Comparison of ENCODE assay signal across 20 cellular contexts in the genomic region with DNA sequence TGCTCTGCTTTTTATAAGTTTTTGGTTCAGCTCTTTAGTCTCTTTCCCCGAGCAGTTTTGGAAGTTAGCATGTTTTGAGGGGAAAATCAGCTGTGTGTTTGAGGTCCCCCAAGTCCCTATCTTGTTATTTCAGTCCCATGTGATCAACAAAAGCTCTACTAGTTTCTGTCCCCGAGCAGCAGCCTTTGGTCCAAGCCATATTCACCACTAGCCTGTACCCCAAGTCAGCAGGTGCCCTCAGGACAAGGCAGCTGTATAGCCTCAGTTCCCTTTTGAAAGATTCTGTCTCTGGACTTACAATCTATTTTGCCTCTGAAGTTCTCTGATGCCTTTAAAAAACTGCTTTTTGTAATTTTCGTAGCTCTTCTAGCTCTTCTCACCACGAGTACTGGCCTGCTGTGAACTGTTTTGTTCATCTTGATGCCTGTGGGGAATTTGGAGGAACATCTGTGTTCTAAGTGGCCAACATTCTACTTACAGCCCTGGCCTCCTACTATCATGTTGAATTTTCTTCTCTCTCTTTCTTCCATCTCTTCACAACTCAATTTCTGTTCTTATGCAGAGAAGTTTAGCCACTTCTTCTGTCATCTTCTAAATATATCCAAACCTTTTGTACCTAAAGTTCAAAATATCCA.
"Had no signal": no experiment of that assay in that cellular context is flagged by ENCODE, and none has a peak within 500 bp of the region (broad histone marks: within the 10 kb centered on the region; RNA-seq: fewer than 3 reads in every experiment).

No MANE protein-coding gene starts in this region.

- H3K27ac ChIP-seq: epithelial cell of prostate, prostate gland, upper lobe of right lung had no signal

- H3K9me3 Mint-ChIP-seq: activated CD4-positive, alpha-beta memory T cell treated with anti-CD3 and anti-CD28 coated beads for 36 hours; activated naive CD8-positive, alpha-beta T cell treated with anti-CD3 and anti-CD28 coated beads, Interleukin-2, amount 50 U/mL, for 24 hours; activated T-helper 1 cell treated with anti-CD3 and anti-CD28 coated beads, Interleukin-12 subunit alpha, Interleukin-12 subunit beta, Interleukin-2, Interleukin-4 antibody, amounts not matched to agents 30 ng/mL and 10 ng/mL and 1 ng/mL, durations not matched to agents 14 hours and 24 hours and 36 hours; natural killer cell treated with Interleukin-12 subunit alpha and Interleukin-12 subunit beta and Interleukin-15 and Interleukin-18, amount 100 ng/mL, for 72 hours had no signal

- H3K4me3 Mint-ChIP-seq: activated CD4-positive, alpha-beta memory T cell treated with anti-CD3 and anti-CD28 coated beads for 36 hours; activated naive CD8-positive, alpha-beta T cell treated with anti-CD3 and anti-CD28 coated beads, Interleukin-2, amount 50 U/mL, for 24 hours; activated T-helper 1 cell treated with anti-CD3 and anti-CD28 coated beads, Interleukin-12 subunit alpha, Interleukin-12 subunit beta, Interleukin-2, Interleukin-4 antibody, amounts not matched to agents 30 ng/mL and 10 ng/mL and 1 ng/mL, durations not matched to agents 14 hours and 24 hours and 36 hours; natural killer cell treated with Interleukin-12 subunit alpha and Interleukin-12 subunit beta and Interleukin-15 and Interleukin-18, amount 100 ng/mL, for 72 hours had no signal

- H3K4me3 ChIP-seq: prostate gland, testis, upper lobe of right lung had no signal

- H3K4me1 ChIP-seq: upper lobe of right lung had no signal

- H3K27me3 Mint-ChIP-seq: activated CD4-positive, alpha-beta memory T cell treated with anti-CD3 and anti-CD28 coated beads for 36 hours; activated naive CD8-positive, alpha-beta T cell treated with anti-CD3 and anti-CD28 coated beads, Interleukin-2, amount 50 U/mL, for 24 hours; natural killer cell treated with Interleukin-12 subunit alpha and Interleukin-12 subunit beta and Interleukin-15 and Interleukin-18, amount 100 ng/mL, for 72 hours had no signal

- H3K4me1 Mint-ChIP-seq: activated naive CD8-positive, alpha-beta T cell treated with anti-CD3 and anti-CD28 coated beads, Interleukin-2, amount 50 U/mL, for 24 hours had no signal

- H3K9me3 ChIP-seq: prostate gland, testis, upper lobe of right lung had no signal

- H3K27ac Mint-ChIP-seq: activated CD4-positive, alpha-beta memory T cell treated with anti-CD3 and anti-CD28 coated beads for 36 hours; activated naive CD8-positive, alpha-beta T cell treated with anti-CD3 and anti-CD28 coated beads, Interleukin-2, amount 50 U/mL, for 24 hours; activated T-helper 1 cell treated with anti-CD3 and anti-CD28 coated beads, Interleukin-12 subunit alpha, Interleukin-12 subunit beta, Interleukin-2, Interleukin-4 antibody, amounts not matched to agents 30 ng/mL and 10 ng/mL and 1 ng/mL, durations not matched to agents 14 hours and 24 hours and 36 hours; natural killer cell treated with Interleukin-12 subunit alpha and Interleukin-12 subunit beta and Interleukin-15 and Interleukin-18, amount 100 ng/mL, for 72 hours had no signal

- DNase-seq: activated CD4-positive, alpha-beta memory T cell treated with anti-CD3 and anti-CD28 coated beads for 36 hours; activated CD8-positive, alpha-beta memory T cell treated with anti-CD3 and anti-CD28 coated beads, Interleukin-2, amount 50 U/mL, for 4 hours; activated naive CD4-positive, alpha-beta T cell treated with Interleukin-2 at 50 U/mL for 16 hours; activated naive CD8-positive, alpha-beta T cell treated with anti-CD3 and anti-CD28 coated beads, Interleukin-2, amount 50 U/mL, for 24 hours; caudate nucleus; cortex of kidney; effector CD8-positive, alpha-beta T cell; head of caudate nucleus; left colon; mammary epithelial cell; occipital lobe; stimulated activated CD4-positive, alpha-beta T cell treated with anti-CD3 and anti-CD28 coated beads, Interleukin-2, amount 100 ng/mL, for 48 hours; stimulated activated naive CD4-positive, alpha-beta T cell treated with Interleukin-2 at 50 U/mL for 16 hours; T-helper 9 cell; testis; upper lobe of right lung had no signal

- H3K27me3 ChIP-seq: testis, upper lobe of right lung had no signal

- ATAC-seq: activated naive CD8-positive, alpha-beta T cell treated with anti-CD3 and anti-CD28 coated beads, Interleukin-2, amount 50 U/mL, for 24 hours; left colon; natural killer cell treated with Interleukin-12 subunit alpha and Interleukin-12 subunit beta and Interleukin-15 and Interleukin-18, amount 100 ng/mL, for 72 hours; upper lobe of right lung had no signal
